In genomic region chr5:86878250-86878649, GRCh38 we compare ENCODE assay signal across 2 cellular contexts.
TF ChIP-seq lines count a peak whose summit lies in the region.

No MANE protein-coding gene starts in this region.

TF ChIP-seq in H1, 55 proteins besides CTCF, POLR2A, EP300 and RAD21:
- no peak for TF ChIP-seq GABPA (IDR thresholded peaks at IDR 0.05; ENCODE audit: borderline replicate concordance, insufficient read depth, low read length)
- peak; percentile 88 for TF ChIP-seq NANOG (IDR thresholded peaks at IDR 0.05; ENCODE audit: insufficient read depth, low read depth, low read length, poor library complexity, severe bottlenecking)
- TF ChIP-seq RXRA (IDR thresholded peaks at IDR 0.05; ENCODE audit: insufficient read depth, low read depth, low read length) = no peak

TF ChIP-seq in neural cell, 6 proteins besides CTCF, POLR2A, EP300 and RAD21:
- TF ChIP-seq POLR2AphosphoS5 (IDR thresholded peaks at IDR 0.05) (peak; percentile 95), REST (IDR thresholded peaks at IDR 0.05; ENCODE audit: borderline replicate concordance) (peak; percentile 49), EZH2 (IDR thresholded peaks at IDR 0.05; ENCODE audit: borderline replicate concordance, insufficient read depth, low read length, poor library complexity, severe bottlenecking) (no peak), MXI1 (conservative IDR thresholded peaks at IDR 0.05; ENCODE audit: poor library complexity, severe bottlenecking) (peak; percentile 26), TAF1 (IDR thresholded peaks at IDR 0.05; ENCODE audit: low read depth) (no peak), SMC3 (conservative IDR thresholded peaks at IDR 0.05; ENCODE audit: poor library complexity) (no peak)
